9 cellular contexts compared by ENCODE assay signal in the genomic region with DNA sequence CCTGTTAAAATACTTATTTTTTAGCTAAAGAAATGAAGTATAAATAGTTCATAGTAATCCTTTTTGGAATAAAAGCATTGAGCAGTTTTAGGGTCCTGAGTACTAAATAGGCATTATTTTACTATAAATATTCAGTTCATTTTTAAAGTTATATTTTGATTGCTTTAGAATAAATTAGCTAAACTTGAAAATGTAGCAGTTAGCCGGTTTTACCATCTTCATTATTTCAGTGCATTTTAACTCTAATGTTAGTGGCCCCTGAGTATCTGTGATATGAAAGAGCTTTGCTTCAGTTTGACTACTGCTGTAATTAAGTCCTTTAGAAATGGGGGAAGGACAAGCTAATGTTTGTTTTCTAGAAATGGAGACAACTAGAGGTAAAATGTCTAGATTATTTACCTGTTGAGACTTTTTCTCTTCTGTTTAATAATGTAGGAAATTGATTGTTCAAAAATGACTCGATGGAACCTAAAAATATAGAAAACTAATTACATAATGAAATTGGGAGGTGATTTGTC. TPM values are rescaled to one million over a fixed set of nuclear protein-coding genes. Genes with fewer than 3 reads are reported as not detected.
DNase-seq lines count a peak whose midpoint lies in the region; ATAC-seq and TF ChIP-seq lines count a peak whose summit lies in the region.
"Had no signal": no experiment of that assay in that cellular context is flagged by ENCODE, and none has a peak within 500 bp of the region (broad histone marks: within the 10 kb centered on the region; RNA-seq: fewer than 3 reads in every experiment).

No MANE protein-coding gene starts in this region.

- peak overlapping the region; percentile 36 to 85 for H3K27ac ChIP-seq in thoracic aorta

- DNase-seq in activated T-cell treated with anti-CD3 and anti-CD28 coated beads, Interleukin-2, amount 50 U/mL, for 4 hours, result no peak
- DNase-seq in activated T-cell treated with anti-CD3 and anti-CD28 coated beads, Interleukin-2, amount 50 U/mL, for 1 hour, result no peak
- DNase-seq in RPMI7951 (ENCODE audit: low read depth) (peak; percentile 22), fibroblast of mammary gland (ENCODE audit: low read depth) (no peak), thoracic aorta (ENCODE audit: low spot score) (no peak), NCI-H2227 treated with DMSO at 0.1 percent for 48 hours (lab: John Stamatoyannopoulos, UW) (no peak), SIG-M5 treated with dmso at 0.1 percent for 504 hours (lab: John Stamatoyannopoulos, UW; ENCODE audit: unreplicated experiment) (no peak)
- DNase-seq: stimulated activated CD4-positive, alpha-beta T cell treated with anti-CD3 and anti-CD28 coated beads, Interleukin-15, amount 100 ng/mL, for 24 hours had no signal

- H3K36me3 Mint-ChIP-seq in activated T-cell treated with anti-CD3 and anti-CD28 coated beads, Interleukin-2, amount 50 U/mL, for 4 hours (ENCODE audit: insufficient read depth), result peaks cover 20% of the 10 kb centered on the region

- no peak for ATAC-seq in activated T-cell treated with anti-CD3 and anti-CD28 coated beads, Interleukin-2, amount 50 U/mL, for 4 hours
- no peak for ATAC-seq in thoracic aorta (ENCODE audit: insufficient number of reproducible peaks, low FRiP score, low read depth)
- no peak for ATAC-seq in GM21515 (IDR thresholded peaks at IDR 0.05; ENCODE audit: unreplicated experiment)

- peaks cover 3% of the 10 kb centered on the region for H3K27me3 Mint-ChIP-seq in activated T-cell treated with anti-CD3 and anti-CD28 coated beads, Interleukin-2, amount 50 U/mL, for 4 hours (ENCODE audit: low read depth)

- H3K9me3 Mint-ChIP-seq in activated T-cell treated with anti-CD3 and anti-CD28 coated beads, Interleukin-2, amount 50 U/mL, for 4 hours, result no peaks in the 10 kb centered on the region

- H3K27me3 ChIP-seq in thoracic aorta (replicated peaks; ENCODE audit: insufficient read depth), result no peaks in the 10 kb centered on the region

- H3K9me3 ChIP-seq in thoracic aorta, result no peaks in the 10 kb centered on the region

- H3K4me1 ChIP-seq in thoracic aorta (ENCODE audit: control insufficient read depth in 1 of 2, low read depth in 2 of 2), result peaks cover 0 to 10% of the 10 kb centered on the region in 2 donors

- peaks cover 38% of the 10 kb centered on the region for H3K4me1 Mint-ChIP-seq in activated T-cell treated with anti-CD3 and anti-CD28 coated beads, Interleukin-2, amount 50 U/mL, for 4 hours (ENCODE audit: low read depth)

- no peak for TF ChIP-seq CTCF in fibroblast of mammary gland (conservative IDR thresholded peaks at IDR 0.05; ENCODE audit: control insufficient read depth, insufficient read depth, low read depth, low read length)
- TF ChIP-seq CTCF in thoracic aorta (IDR thresholded peaks at IDR 0.05), result no peak

- no peaks in the 10 kb centered on the region for H3K36me3 ChIP-seq in thoracic aorta

- H3K4me3 Mint-ChIP-seq in activated T-cell treated with anti-CD3 and anti-CD28 coated beads, Interleukin-2, amount 50 U/mL, for 4 hours, result peak overlapping the region; percentile 95

- H3K4me3 ChIP-seq in fibroblast of mammary gland (ENCODE audit: control insufficient read depth, low read depth, low read length), result peak overlapping the region; percentile 85
- peak overlapping the region; percentile 86 for H3K4me3 ChIP-seq in thoracic aorta

RNA-seq across cellular contexts. Expression of a gene that starts 3.6 kb away (rescaled TPM):
- 10 to 100 TPM; 56.6 to 69.0 (median 66.0) TPM for total RNA-seq in activated T-cell treated with anti-CD3 and anti-CD28 coated beads, Interleukin-2, amount 50 U/mL, for 4 hours
- total RNA-seq in RPMI7951 (2014; rRNA removed; shearing (Covaris generic)), result 263 and 317 TPM in 2 replicates
- total RNA-seq in thoracic aorta, result 10 to 100 TPM; 70.2 to 97.2 TPM

RNA-seq across cellular contexts. Expression of a gene that starts 4.1 kb away (rescaled TPM):
- 10 to 100 TPM in 1 of 3 donors, 1 to 10 TPM in 2; 5.5 to 10.1 (median 6.5) TPM for total RNA-seq in activated T-cell treated with anti-CD3 and anti-CD28 coated beads, Interleukin-2, amount 50 U/mL, for 4 hours
- 44.2 and 44.7 TPM in 2 replicates for total RNA-seq in RPMI7951 (2014; rRNA removed; shearing (Covaris generic))
- total RNA-seq in thoracic aorta, result 10 to 100 TPM; 44.1 to 61.4 TPM

RNA-seq across cellular contexts. Expression of a gene that starts 46.5 kb away (rescaled TPM):
- 10 to 100 TPM; 15.1 to 16.5 (median 15.3) TPM for total RNA-seq in activated T-cell treated with anti-CD3 and anti-CD28 coated beads, Interleukin-2, amount 50 U/mL, for 4 hours
- 11.9 and 19.7 TPM in 2 replicates for total RNA-seq in RPMI7951 (2014; rRNA removed; shearing (Covaris generic))
- 1 to 10 TPM; 4.1 to 5.3 TPM for total RNA-seq in thoracic aorta
